Comparison of ENCODE assay signal across 17 cellular contexts in the genomic region with DNA sequence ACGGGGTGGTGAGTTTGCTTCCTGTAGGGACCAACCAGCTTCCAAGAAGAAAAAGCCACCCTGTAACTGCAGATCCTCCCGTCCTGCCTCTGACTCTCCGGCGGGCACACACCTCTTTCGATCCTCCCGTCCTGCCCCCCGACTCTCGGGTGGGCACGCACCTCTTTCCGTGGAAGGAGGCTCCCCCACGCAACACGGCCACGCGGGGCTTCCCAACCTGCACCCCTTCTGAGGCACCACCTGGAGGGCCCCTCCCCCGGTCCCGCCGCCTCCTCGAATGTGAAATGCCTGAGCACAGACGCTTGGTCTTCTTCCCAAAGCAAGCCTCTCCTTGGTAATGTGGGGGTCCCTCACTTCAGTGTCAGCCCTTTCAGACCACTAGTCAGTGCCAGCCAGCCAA. TPM values are rescaled to one million over a fixed set of nuclear protein-coding genes. Genes with fewer than 3 reads are reported as not detected.
DNase-seq lines count a peak whose midpoint lies in the region; ATAC-seq, FAIRE-seq and TF ChIP-seq lines count a peak whose summit lies in the region.
"Had no signal": no experiment of that assay in that cellular context is flagged by ENCODE, and none has a peak within 500 bp of the region (broad histone marks: within the 10 kb centered on the region; RNA-seq: fewer than 3 reads in every experiment).

No MANE protein-coding gene starts in this region.

- H3K9me3 ChIP-seq in DND-41 (ENCODE audit: insufficient read depth, low read length, severe bottlenecking) (no peaks in the 10 kb centered on the region), endodermal cell (ENCODE audit: control insufficient read depth, low read length) (no peaks in the 10 kb centered on the region)

- no peak for TF ChIP-seq CTCF in DND-41 (IDR thresholded peaks at IDR 0.05; ENCODE audit: borderline replicate concordance, extremely low read depth, low read length, poor library complexity, severe bottlenecking)
- no peak for TF ChIP-seq CTCF in endodermal cell (conservative IDR thresholded peaks at IDR 0.05)
- TF ChIP-seq CTCF in osteocyte (IDR thresholded peaks at IDR 0.05) = no peak

- H3K27ac ChIP-seq in DND-41 (ENCODE audit: low read length) (peak overlapping the region; percentile 97), endodermal cell (ENCODE audit: low read depth, low read length) (no peak overlapping the region)
- H3K27ac ChIP-seq: C4-2B had no signal

- H3K9ac ChIP-seq in DND-41 (ENCODE audit: low read depth, low read length) (peak overlapping the region; percentile 61), endodermal cell (ENCODE audit: extremely low read depth, low read length, poor library complexity, severe bottlenecking) (no peak overlapping the region)

- no peak for FAIRE-seq in RCC 7860 (lab: Jason Lieb, UNC)
- FAIRE-seq: A204.1 had no signal

- H3K4me3 ChIP-seq in DND-41 (ENCODE audit: low read depth in 1 of 2, low read length in 2 of 2) (peak overlapping the region; percentile 2 to 79; a peak in 3 of 4 replicates), endodermal cell (ENCODE audit: low read length) (no peak overlapping the region)

- H3K4me1 ChIP-seq in DND-41 (ENCODE audit: insufficient read depth, low read length) = peaks cover 91% of the 10 kb centered on the region
- H3K4me1 ChIP-seq in endodermal cell (ENCODE audit: control insufficient read depth, insufficient read depth, low read length) = no peaks in the 10 kb centered on the region

- peaks cover 82% of the 10 kb centered on the region for H3K4me1 Mint-ChIP-seq in activated T-cell treated with anti-CD3 and anti-CD28 coated beads, Interleukin-2, amount 50 U/mL, for 24 hours (ENCODE audit: low read depth)
- H3K4me1 Mint-ChIP-seq in endodermal cell (peaks cover 24% of the 10 kb centered on the region), osteocyte (ENCODE audit: unreplicated experiment) (no peaks in the 10 kb centered on the region)
- no peaks in the 10 kb centered on the region for H3K4me1 Mint-ChIP-seq in stimulated activated naive B cell treated with anti-CD40 and anti-IgM and Interleukin-4, amounts not matched to agents 10 μg/mL and 1 μg/mL and 100 μg/mL, for 72 hours

- DNase-seq in activated T-cell treated with anti-CD3 and anti-CD28 coated beads, Interleukin-2, amount 50 U/mL, for 24 hours = no peak
- DNase-seq in activated T-cell treated with anti-CD3 and anti-CD28 coated beads, Interleukin-2, amount 50 U/mL, for 48 hours = no peak
- DNase-seq in DND-41 (peak; percentile 55), endodermal cell (no peak), osteocyte (ENCODE audit: extremely low spot score, unreplicated experiment) (peak; percentile 84), RCC 7860 (ENCODE audit: low spot score) (no peak)
- no peak for DNase-seq in stimulated activated naive B cell treated with anti-CD40 and anti-IgM and Interleukin-4, amounts not matched to agents 10 μg/mL and 1 μg/mL and 100 μg/mL, for 72 hours
- DNase-seq: IMR-90, MV-4-11, NCI-H1694 treated with DMSO at 0.1 percent for 48 hours, NCI-H2081 treated with DMSO at 0.1 percent for 48 hours, NCI-H446, NCI-H526, Right ventricle myocardium superior had no signal

- H3K27me3 ChIP-seq in DND-41 (ENCODE audit: insufficient read depth, low read length, poor library complexity) (no peaks in the 10 kb centered on the region), endodermal cell (ENCODE audit: control insufficient read depth, insufficient read depth, low read length, poor library complexity, severe bottlenecking) (peaks cover 12% of the 10 kb centered on the region)

- ATAC-seq in DND-41 (ENCODE audit: insufficient read depth, low read depth) (no peak), HG03520 (IDR thresholded peaks at IDR 0.05; ENCODE audit: unreplicated experiment) (no peak)
- no peak for ATAC-seq in stimulated activated naive B cell treated with anti-CD40 and anti-IgM and Interleukin-4, amounts not matched to agents 10 μg/mL and 1 μg/mL and 100 μg/mL, for 72 hours (replicated peaks)

- peaks cover 84% of the 10 kb centered on the region for H3K79me2 ChIP-seq in DND-41 (ENCODE audit: insufficient read depth, low read length)

- peak overlapping the region; percentile 87 for H3K4me2 ChIP-seq in DND-41 (ENCODE audit: insufficient read depth, low read length)

- H2AFZ ChIP-seq in DND-41 (ENCODE audit: low read depth, low read length) = peak overlapping the region; percentile 36

- no peaks in the 10 kb centered on the region for H4K20me1 ChIP-seq in DND-41 (ENCODE audit: insufficient read depth, low read length)

- H3K27me3 Mint-ChIP-seq in activated T-cell treated with anti-CD3 and anti-CD28 coated beads, Interleukin-2, amount 50 U/mL, for 24 hours = no peaks in the 10 kb centered on the region
- H3K27me3 Mint-ChIP-seq in endodermal cell (ENCODE audit: insufficient read depth) (peaks cover 53% of the 10 kb centered on the region), osteocyte (ENCODE audit: unreplicated experiment) (peaks cover 4% of the 10 kb centered on the region)
- peaks cover 33 to 81% of the 10 kb centered on the region in 2 donors for H3K27me3 Mint-ChIP-seq in stimulated activated naive B cell treated with anti-CD40 and anti-IgM and Interleukin-4, amounts not matched to agents 10 μg/mL and 1 μg/mL and 100 μg/mL, for 72 hours

- 89 to 92% methylated on average over 17 to 19 of the region's 19 CpGs for WGBS in endodermal cell (ENCODE audit: insufficient coverage in 1 of 2, insufficient read length in 1 of 2), 2 experiments

- peak overlapping the region; percentile 26 for H3K4me3 Mint-ChIP-seq in activated T-cell treated with anti-CD3 and anti-CD28 coated beads, Interleukin-2, amount 50 U/mL, for 24 hours
- H3K4me3 Mint-ChIP-seq in endodermal cell (no peak overlapping the region), osteocyte (ENCODE audit: unreplicated experiment) (no peak overlapping the region)
- no peak overlapping the region for H3K4me3 Mint-ChIP-seq in stimulated activated naive B cell treated with anti-CD40 and anti-IgM and Interleukin-4, amounts not matched to agents 10 μg/mL and 1 μg/mL and 100 μg/mL, for 72 hours

- H3K9me3 Mint-ChIP-seq in activated T-cell treated with anti-CD3 and anti-CD28 coated beads, Interleukin-2, amount 50 U/mL, for 24 hours = no peaks in the 10 kb centered on the region
- H3K9me3 Mint-ChIP-seq in endodermal cell (no peaks in the 10 kb centered on the region), osteocyte (ENCODE audit: unreplicated experiment) (no peaks in the 10 kb centered on the region)
- H3K9me3 Mint-ChIP-seq in stimulated activated naive B cell treated with anti-CD40 and anti-IgM and Interleukin-4, amounts not matched to agents 10 μg/mL and 1 μg/mL and 100 μg/mL, for 72 hours = no peaks in the 10 kb centered on the region

- H3K36me3 ChIP-seq in DND-41 (ENCODE audit: insufficient read depth, low read length) = peaks cover 22% of the 10 kb centered on the region
- H3K36me3 ChIP-seq in endodermal cell (ENCODE audit: control insufficient read depth, insufficient read depth, low read length) = no peaks in the 10 kb centered on the region

- H3K36me3 Mint-ChIP-seq in activated T-cell treated with anti-CD3 and anti-CD28 coated beads, Interleukin-2, amount 50 U/mL, for 24 hours (ENCODE audit: low read depth) = no peaks in the 10 kb centered on the region
- no peaks in the 10 kb centered on the region for H3K36me3 Mint-ChIP-seq in endodermal cell (ENCODE audit: low read depth)
- H3K36me3 Mint-ChIP-seq in osteocyte (ENCODE audit: unreplicated experiment) = no peaks in the 10 kb centered on the region
- no peaks in the 10 kb centered on the region for H3K36me3 Mint-ChIP-seq in stimulated activated naive B cell treated with anti-CD40 and anti-IgM and Interleukin-4, amounts not matched to agents 10 μg/mL and 1 μg/mL and 100 μg/mL, for 72 hours

- H3K27ac Mint-ChIP-seq in activated T-cell treated with anti-CD3 and anti-CD28 coated beads, Interleukin-2, amount 50 U/mL, for 24 hours = peak overlapping the region; percentile 33
- peak overlapping the region; percentile 44 for H3K27ac Mint-ChIP-seq in endodermal cell
- no peak overlapping the region for H3K27ac Mint-ChIP-seq in osteocyte (ENCODE audit: unreplicated experiment)
- H3K27ac Mint-ChIP-seq in stimulated activated naive B cell treated with anti-CD40 and anti-IgM and Interleukin-4, amounts not matched to agents 10 μg/mL and 1 μg/mL and 100 μg/mL, for 72 hours = no peak overlapping the region

RNA-seq across cellular contexts. Expression of a gene that starts 7.3 kb away (rescaled TPM):
- total RNA-seq in endodermal cell (1 to 10 TPM in 1 of 2 donors, under 1 TPM in 1; 0.82 to 2.3 TPM), osteocyte (0.39 and 1.5 TPM in 2 replicates)
- polyA plus RNA-seq in endodermal cell (2013, experiment 1 of 2) = 0.71 TPM
- 0.37 TPM for polyA plus RNA-seq in endodermal cell (2013, experiment 2 of 2)
- total RNA-seq: IMR-90 had no signal

Comparison
In these comparisons a context has a peak if more than half of its experiments do, and no peak if none do; other contexts are left out.
1. DNase-seq: peak in DND-41 (single experiment) and osteocyte (single experiment); none in activated T-cell treated with anti-CD3 and anti-CD28 coated beads, Interleukin-2, amount 50 U/mL, for 24 hours (single experiment), activated T-cell treated with anti-CD3 and anti-CD28 coated beads, Interleukin-2, amount 50 U/mL, for 48 hours (0 of 2), endodermal cell (single experiment), RCC 7860 (single experiment) and stimulated activated naive B cell treated with anti-CD40 and anti-IgM and Interleukin-4, amounts not matched to agents 10 μg/mL and 1 μg/mL and 100 μg/mL, for 72 hours (single experiment).
2. H3K27ac Mint-ChIP-seq: peak in activated T-cell treated with anti-CD3 and anti-CD28 coated beads, Interleukin-2, amount 50 U/mL, for 24 hours (single experiment) and endodermal cell (single experiment); none in osteocyte (single experiment) and stimulated activated naive B cell treated with anti-CD40 and anti-IgM and Interleukin-4, amounts not matched to agents 10 μg/mL and 1 μg/mL and 100 μg/mL, for 72 hours (single experiment).